22 cellular contexts compared by ENCODE assay signal in the genomic region with DNA sequence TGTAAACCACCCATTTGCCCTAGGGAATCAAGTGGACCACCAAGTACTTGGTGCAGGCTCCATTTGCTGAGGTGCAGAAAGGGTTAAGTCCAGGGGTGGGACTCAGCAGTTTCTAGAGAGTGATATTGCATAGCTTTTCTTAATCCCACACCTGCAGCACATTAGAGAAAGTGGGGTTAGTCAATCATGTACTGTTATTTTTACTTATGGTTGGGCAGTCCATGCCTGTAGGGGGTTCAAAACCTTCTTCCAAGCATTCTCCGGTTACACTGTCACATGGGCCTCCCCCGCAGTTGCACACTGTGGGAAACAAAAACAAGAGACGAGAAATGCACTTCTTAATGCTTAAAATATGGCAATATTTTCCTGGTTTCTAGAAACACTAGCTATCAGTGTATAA.
DNase-seq lines count a peak whose midpoint lies in the region; ATAC-seq and TF ChIP-seq lines count a peak whose summit lies in the region.
"Had no signal": no experiment of that assay in that cellular context is flagged by ENCODE, and none has a peak within 500 bp of the region (broad histone marks: within the 10 kb centered on the region; RNA-seq: fewer than 3 reads in every experiment).

No MANE protein-coding gene starts in this region.

- H3K4me1 Mint-ChIP-seq in mesothelial cell of epicardium, result peaks cover 58% of the 10 kb centered on the region

- no peak for TF ChIP-seq POLR2A in tibial nerve (IDR thresholded peaks at IDR 0.05)

- no peak overlapping the region for H3K4me3 Mint-ChIP-seq in mesothelial cell of epicardium
- H3K4me3 Mint-ChIP-seq: CD8-positive, alpha-beta T cell; naive thymus-derived CD8-positive, alpha-beta T cell had no signal

- H3K36me3 Mint-ChIP-seq in mesothelial cell of epicardium, result peaks cover 4% of the 10 kb centered on the region
- H3K36me3 Mint-ChIP-seq: CD8-positive, alpha-beta T cell; naive thymus-derived CD8-positive, alpha-beta T cell had no signal

- peak; percentile 77 for DNase-seq in HFF-Myc (ENCODE audit: extremely low read depth, low read depth)
- peak; percentile 14 to 40 for DNase-seq in cardiac fibroblast (ENCODE audit: low read depth in 2 of 2)
- DNase-seq in mesothelial cell of epicardium (ENCODE audit: low spot score in 2 of 2, unreplicated experiment in 2 of 2), result no peak
- no peak for DNase-seq in tibial nerve (ENCODE audit: low spot score in 2 of 2)
- DNase-seq in HK-2 (ENCODE audit: unreplicated experiment), result no peak
- no peak for DNase-seq in GF-D8 (lab: John Stamatoyannopoulos, UW)
- DNase-seq in NCI-H345 (lab: John Stamatoyannopoulos, UW), result no peak
- DNase-seq: activated CD8-positive, alpha-beta memory T cell treated with anti-CD3 and anti-CD28 coated beads, Interleukin-2, amount 50 U/mL, for 4 hours; body of pancreas; CD8-positive, alpha-beta T cell; effector CD8-positive, alpha-beta T cell; KG1; naive thymus-derived CD8-positive, alpha-beta T cell; NCI-H2171 treated with DMSO at 0.1 percent for 48 hours; right cardiac atrium; SHP77; stimulated activated CD4-positive, alpha-beta T cell treated with anti-CD3 and anti-CD28 coated beads, Interleukin-4, amount 100 ng/mL, for 1 hour; stimulated activated CD8-positive, alpha-beta memory T cell treated with anti-CD3 and anti-CD28 coated beads, Interleukin-4, amount 100 ng/mL, for 48 hours; tibial artery had no signal

- no peaks in the 10 kb centered on the region for H3K9me3 Mint-ChIP-seq in mesothelial cell of epicardium
- H3K9me3 Mint-ChIP-seq: CD8-positive, alpha-beta T cell; naive thymus-derived CD8-positive, alpha-beta T cell had no signal

- H3K27ac Mint-ChIP-seq in mesothelial cell of epicardium, result peak overlapping the region; percentile 80
- H3K27ac Mint-ChIP-seq: CD8-positive, alpha-beta T cell; naive thymus-derived CD8-positive, alpha-beta T cell had no signal

- no peak for ATAC-seq in GM21447 (IDR thresholded peaks at IDR 0.05; ENCODE audit: unreplicated experiment)
- ATAC-seq: body of pancreas; CD8-positive, alpha-beta T cell; HCT116; naive thymus-derived CD8-positive, alpha-beta T cell; right cardiac atrium had no signal

- H3K27ac ChIP-seq in tibial nerve, result peak overlapping the region in 3 of 4 donors; percentile 17 to 53 (median 46)
- H3K27ac ChIP-seq: body of pancreas, tibial artery had no signal

- H3K27me3 Mint-ChIP-seq in mesothelial cell of epicardium (ENCODE audit: low read depth), result no peaks in the 10 kb centered on the region

- no peaks in the 10 kb centered on the region for H3K9me3 ChIP-seq in tibial nerve
- H3K9me3 ChIP-seq: body of pancreas, tibial artery had no signal

- TF ChIP-seq EP300 in tibial nerve (IDR thresholded peaks at IDR 0.05), result no peak

- TF ChIP-seq CTCF in HFF-Myc (IDR thresholded peaks at IDR 0.05; ENCODE audit: low read depth, low read length, missing control alignments) (no peak), cardiac fibroblast (IDR thresholded peaks at IDR 0.05; ENCODE audit: low read depth, low read length) (no peak), mesothelial cell of epicardium (IDR thresholded peaks at IDR 0.05; ENCODE audit: unreplicated experiment) (no peak), tibial nerve (IDR thresholded peaks at IDR 0.05) (no peak)

- H3K27me3 ChIP-seq in tibial nerve, result no peaks in the 10 kb centered on the region
- H3K27me3 ChIP-seq: body of pancreas, tibial artery had no signal

- H3K4me1 ChIP-seq in tibial nerve, result peaks cover 0 to 52% (median 20%) of the 10 kb centered on the region in 4 donors
- H3K4me1 ChIP-seq: body of pancreas had no signal

- H3K4me3 ChIP-seq in HFF-Myc (replicated peaks; ENCODE audit: low read depth, low read length), result no peak overlapping the region
- H3K4me3 ChIP-seq in cardiac fibroblast (replicated peaks in 1 of 2; ENCODE audit: low read depth in 2 of 2, low read length in 2 of 2), result no peak overlapping the region
- no peak overlapping the region for H3K4me3 ChIP-seq in tibial nerve
- H3K4me3 ChIP-seq: body of pancreas, lung, tibial artery had no signal

- H3K36me3 ChIP-seq in tibial nerve, result peaks cover 0 to 38% (median 0%) of the 10 kb centered on the region in 3 donors

- WGBS in tibial nerve, 2 donors, result 26 to 40% methylated on average over 3 of the region's 3 CpGs

Comparison
In these comparisons a context has a peak if more than half of its experiments do, and no peak if none do; other contexts are left out.
1. DNase-seq: peak in HFF-Myc (single experiment) and cardiac fibroblast (2 of 2); none in mesothelial cell of epicardium (0 of 2), tibial nerve (0 of 2), HK-2 (single experiment), GF-D8 (single experiment) and NCI-H345 (single experiment).